Comparison of ENCODE assay signal across 27 cellular contexts in genomic region chr5:148623741-148624140, GRCh38. TPM values are rescaled to one million over a fixed set of nuclear protein-coding genes. Genes with fewer than 3 reads are reported as not detected.
DNase-seq lines count a peak whose midpoint lies in the region; ATAC-seq, FAIRE-seq and TF ChIP-seq lines count a peak whose summit lies in the region.
"Had no signal": no experiment of that assay in that cellular context is flagged by ENCODE, and none has a peak within 500 bp of the region (broad histone marks: within the 10 kb centered on the region; RNA-seq: fewer than 3 reads in every experiment).

No MANE protein-coding gene starts in this region.

- no peak overlapping the region for H3K18ac ChIP-seq in trophoblast cell (ENCODE audit: low read length)

- H2BK5ac ChIP-seq in trophoblast cell (ENCODE audit: low read depth, low read length, poor library complexity) = no peak overlapping the region

- no peaks in the 10 kb centered on the region for H3K79me2 ChIP-seq in trophoblast cell (ENCODE audit: control insufficient read depth, insufficient read depth, low read length, poor library complexity)

- H2BK12ac ChIP-seq in trophoblast cell (ENCODE audit: low read length) = no peak overlapping the region

- H2AK5ac ChIP-seq in trophoblast cell (ENCODE audit: low read length) = no peak overlapping the region

- no peak overlapping the region for H4K12ac ChIP-seq in trophoblast cell (ENCODE audit: low read depth, low read length)

- no peak overlapping the region for H3K27ac ChIP-seq in foreskin keratinocyte
- peak overlapping the region; percentile 77 for H3K27ac ChIP-seq in trophoblast cell (ENCODE audit: low read depth, low read length)
- H3K27ac ChIP-seq in prostate gland = no peak overlapping the region
- H3K27ac ChIP-seq: GM23248, KMS-11, spleen, thoracic aorta had no signal

- H2AFZ ChIP-seq in trophoblast cell (ENCODE audit: insufficient read depth, low read length, poor library complexity) = no peak overlapping the region
- H2AFZ ChIP-seq: GM23248 had no signal

- H3K9me3 ChIP-seq in trophoblast cell (ENCODE audit: insufficient read depth, low read depth, low read length) (no peaks in the 10 kb centered on the region), prostate gland (no peaks in the 10 kb centered on the region)
- H3K9me3 ChIP-seq: spleen, thoracic aorta had no signal

- no peak overlapping the region for H3K4me2 ChIP-seq in trophoblast cell (ENCODE audit: low read length)
- H3K4me2 ChIP-seq: KMS-11 had no signal

- intact Hi-C loops in prostate gland (cut with DNase I) = no loop called here

- no peak for FAIRE-seq in RCC 7860 (lab: Jason Lieb, UNC)

- H4K8ac ChIP-seq in trophoblast cell (ENCODE audit: low read depth, low read length) = no peak overlapping the region

- peak; percentile 85 for ATAC-seq in foreskin keratinocyte
- ATAC-seq: activated T-helper 17 cell treated with anti-CD3 and anti-CD28 coated beads, Interleukin-2, amount 50 U/mL, for 72 hours; left lobe of liver; naive thymus-derived CD4-positive, alpha-beta T cell had no signal

- TF ChIP-seq CTCF in foreskin keratinocyte (conservative IDR thresholded peaks at IDR 0.05) (no peak), prostate gland (IDR thresholded peaks at IDR 0.05) (no peak)

- DNase-seq in H4 (ENCODE audit: low spot score) (peak; percentile 9), RCC 7860 (ENCODE audit: low spot score) (peak; percentile 18), foreskin keratinocyte (peak; percentile 47 to 63), trophoblast cell (peak in 1 of 2 donors; percentile 46), T1000 (lab: John Stamatoyannopoulos, UW) (no peak), NCI-H2029 (lab: John Stamatoyannopoulos, UW) (no peak), prostate gland (ENCODE audit: low spot score) (no peak)
- DNase-seq: activated CD4-positive, alpha-beta T cell treated with anti-CD3 and anti-CD28 coated beads, Interleukin-2, amount 50 U/mL, for 48 hours; activated CD4-positive, CD25-positive, alpha-beta regulatory T cell; activated CD8-positive, alpha-beta memory T cell treated with anti-CD3 and anti-CD28 coated beads, Interleukin-2, amount 50 U/mL, for 48 hours; DMS 273 treated with DMSO at 0.1 percent for 48 hours; GDM1; GM23248; naive thymus-derived CD4-positive, alpha-beta T cell; NCI-H187; NCI-H748 treated with DMSO at 0.1 percent for 48 hours; SHP77; spleen; stimulated activated CD4-positive, alpha-beta T cell treated with anti-CD3 and anti-CD28 coated beads, Interleukin-4, amount 100 ng/mL, for 24 hours; stimulated activated naive CD4-positive, alpha-beta T cell treated with Interleukin-2 at 50 U/mL for 16 hours had no signal

- no peak for TF ChIP-seq POLR2A in prostate gland (IDR thresholded peaks at IDR 0.05)

- no peak overlapping the region for H3K23ac ChIP-seq in trophoblast cell (ENCODE audit: low read length)

- H3K79me1 ChIP-seq in trophoblast cell (ENCODE audit: low read length) = peaks cover 2% of the 10 kb centered on the region

- no peaks in the 10 kb centered on the region for H3K36me3 ChIP-seq in trophoblast cell (ENCODE audit: control insufficient read depth in 1 of 2, insufficient read depth in 2 of 2, low read length in 2 of 2)
- no peaks in the 10 kb centered on the region for H3K36me3 ChIP-seq in prostate gland
- H3K36me3 ChIP-seq: spleen, thoracic aorta had no signal

- no peak overlapping the region for H3K9ac ChIP-seq in trophoblast cell (ENCODE audit: low read length)
- H3K9ac ChIP-seq: GM23248, KMS-11 had no signal

- no peak overlapping the region for H3K4ac ChIP-seq in trophoblast cell (ENCODE audit: low read depth, low read length)

- H3K14ac ChIP-seq in trophoblast cell (ENCODE audit: low read length) = no peak overlapping the region

- H3K4me3 ChIP-seq in trophoblast cell (ENCODE audit: low read depth, low read length) (no peak overlapping the region), prostate gland (no peak overlapping the region)
- H3K4me3 ChIP-seq: GM23248, spleen, thoracic aorta had no signal

- no peak overlapping the region for H4K91ac ChIP-seq in trophoblast cell (ENCODE audit: low read depth, low read length)

- H3K4me1 ChIP-seq in foreskin keratinocyte (peaks cover 13% of the 10 kb centered on the region), trophoblast cell (ENCODE audit: control insufficient read depth in 1 of 2, insufficient read depth in 2 of 2, low read length in 2 of 2) (peaks cover 4 to 8% of the 10 kb centered on the region in 2 experiments), prostate gland (replicated peaks) (no peaks in the 10 kb centered on the region)

- WGBS in trophoblast cell (ENCODE audit: extremely low coverage, insufficient coverage, insufficient read length) = no CpG with 5 or more reads among the region's 7 CpGs
- WGBS in prostate gland = 60% methylated on average over 7 of the region's 7 CpGs

- no peak overlapping the region for H2BK120ac ChIP-seq in trophoblast cell (ENCODE audit: insufficient read depth, low read length, poor library complexity)

- peaks cover 2% of the 10 kb centered on the region for H3K27me3 ChIP-seq in foreskin keratinocyte
- H3K27me3 ChIP-seq in trophoblast cell (ENCODE audit: insufficient read depth, low read length) = no peaks in the 10 kb centered on the region
- no peaks in the 10 kb centered on the region for H3K27me3 ChIP-seq in prostate gland (replicated peaks; ENCODE audit: insufficient read depth)

RNA-seq across cellular contexts. Expression of gene HTR4, which starts 30.6 kb away (rescaled TPM):
- not detected in 2 replicates for total RNA-seq in H4 (2014; rRNA removed; shearing (Covaris generic))
- total RNA-seq in foreskin keratinocyte (not detected in 2 replicates), prostate gland (1 to 10 TPM in 1 of 2 donors, not detected in 1; 2.1 TPM)
- polyA plus RNA-seq in foreskin keratinocyte = not detected in 2 replicates
- polyA plus RNA-seq in trophoblast cell (2013) = 0.03 and 0.04 TPM in 2 replicates
- total RNA-seq: activated T-helper 17 cell treated with anti-CD3 and anti-CD28 coated beads, Interleukin-2, amount 50 U/mL, for 72 hours; dermis microvascular lymphatic vessel endothelial cell; GM23248; left lobe of liver; naive thymus-derived CD4-positive, alpha-beta T cell; osteoblast had no signal
- polyA plus RNA-seq: CD14-positive monocyte; GM23248; naive thymus-derived CD4-positive, alpha-beta T cell had no signal

Comparison
In these comparisons a context has a peak if more than half of its experiments do, and no peak if none do; other contexts are left out.
1. DNase-seq: peak in H4 (single experiment), RCC 7860 (single experiment) and foreskin keratinocyte (2 of 2); none in T1000 (single experiment), NCI-H2029 (single experiment) and prostate gland (single experiment).